Comparison of ENCODE assay signal across 14 cellular contexts in genomic region chr13:106103779-106104178, GRCh38.
A peak's percentile ranks its signal among the peaks of the same experiment; 100 is the strongest.
DNase-seq lines count a peak whose midpoint lies in the region; TF ChIP-seq lines count a peak whose summit lies in the region.
"Had no signal": no experiment of that assay in that cellular context is flagged by ENCODE, and none has a peak within 500 bp of the region (broad histone marks: within the 10 kb centered on the region; RNA-seq: fewer than 3 reads in every experiment).

No MANE protein-coding gene starts in this region.

- WGBS in neuronal stem cell (ENCODE audit: extremely low coverage in 2 of 2, insufficient read length in 2 of 2, insufficient replicate concordance in 1 of 2), 2 donors, result no CpG with 5 or more reads among the region's 10 CpGs
- 88 to 91% methylated on average over 10 of the region's 10 CpGs for WGBS in tibial nerve, 2 donors

- peak overlapping the region; percentile 21 for H2AK5ac ChIP-seq in neuronal stem cell (ENCODE audit: low read depth, low read length)

- H3K9me3 ChIP-seq in neuronal stem cell (replicated peaks in 1 of 2; ENCODE audit: control insufficient read depth in 2 of 2, insufficient read depth in 1 of 2, low read depth in 1 of 2, low read length in 2 of 2) (peaks cover 2 to 4% of the 10 kb centered on the region in 2 donors), tibial nerve (no peaks in the 10 kb centered on the region)

- no peak overlapping the region for H4K8ac ChIP-seq in neuronal stem cell (ENCODE audit: low read depth, low read length)

- no peak for TF ChIP-seq CTCF in NB4 (IDR thresholded peaks at IDR 0.05; ENCODE audit: low read depth, low read length)
- no peak for TF ChIP-seq CTCF in cardiac fibroblast (IDR thresholded peaks at IDR 0.05; ENCODE audit: low read depth, low read length)
- no peak for TF ChIP-seq CTCF in tibial nerve (IDR thresholded peaks at IDR 0.05)

- no peak overlapping the region for H3K27ac Mint-ChIP-seq in activated naive CD4-positive, alpha-beta T cell treated with anti-CD3 and anti-CD28 coated beads for 36 hours
- H3K27ac Mint-ChIP-seq: stimulated activated memory B cell treated with anti-CD40 and anti-IgM and Interleukin-4, amounts not matched to agents 10 μg/mL and 1 μg/mL and 100 μg/mL, for 72 hours had no signal

- no peak overlapping the region for H2BK15ac ChIP-seq in neuronal stem cell (ENCODE audit: low read length)

- H3K14ac ChIP-seq in neuronal stem cell (ENCODE audit: low read length), result no peak overlapping the region

- no peak overlapping the region for H3K23ac ChIP-seq in neuronal stem cell (ENCODE audit: low read depth, low read length, poor library complexity)

- H3K4ac ChIP-seq in neuronal stem cell (ENCODE audit: low read length), result no peak overlapping the region

- H3K9me3 Mint-ChIP-seq in activated naive CD4-positive, alpha-beta T cell treated with anti-CD3 and anti-CD28 coated beads for 36 hours, result no peaks in the 10 kb centered on the region
- H3K9me3 Mint-ChIP-seq: stimulated activated memory B cell treated with anti-CD40 and anti-IgM and Interleukin-4, amounts not matched to agents 10 μg/mL and 1 μg/mL and 100 μg/mL, for 72 hours had no signal

- H3K18ac ChIP-seq in neuronal stem cell (ENCODE audit: low read length), result peak overlapping the region; percentile 69

- H4K91ac ChIP-seq in neuronal stem cell (ENCODE audit: low read depth, low read length, poor library complexity), result no peak overlapping the region

- no peaks in the 10 kb centered on the region for H3K27me3 ChIP-seq in neuronal stem cell (ENCODE audit: control insufficient read depth in 3 of 3, insufficient read depth in 3 of 3, low read depth in 1 of 3, low read length in 3 of 3)
- H3K27me3 ChIP-seq in tibial nerve, result no peaks in the 10 kb centered on the region
- H3K27me3 ChIP-seq: BLaER1 treated with 17β-estradiol and CSF1 and Interleukin-3, amounts not matched to agents 10 nM and 100 nM had no signal

- no peak overlapping the region for H3K9ac ChIP-seq in neuronal stem cell (ENCODE audit: low read depth, low read length, poor library complexity)
- H3K9ac ChIP-seq: BLaER1 treated with 17β-estradiol and CSF1 and Interleukin-3, amounts not matched to agents 10 nM and 100 nM had no signal

- H3K4me3 ChIP-seq in NB4 (ENCODE audit: low read depth, low read length) (no peak overlapping the region), cardiac fibroblast (replicated peaks in 1 of 2; ENCODE audit: low read depth in 2 of 2, low read length in 2 of 2) (no peak overlapping the region), neuronal stem cell (ENCODE audit: low read length in 2 of 2) (no peak overlapping the region), tibial nerve (no peak overlapping the region)
- H3K4me3 ChIP-seq: BLaER1 treated with 17β-estradiol and CSF1 and Interleukin-3, amounts not matched to agents 10 nM and 100 nM had no signal

- H3K79me1 ChIP-seq in neuronal stem cell (ENCODE audit: low read depth, low read length), result no peaks in the 10 kb centered on the region

- H3K4me3 Mint-ChIP-seq in activated naive CD4-positive, alpha-beta T cell treated with anti-CD3 and anti-CD28 coated beads for 36 hours, result no peak overlapping the region
- H3K4me3 Mint-ChIP-seq: stimulated activated memory B cell treated with anti-CD40 and anti-IgM and Interleukin-4, amounts not matched to agents 10 μg/mL and 1 μg/mL and 100 μg/mL, for 72 hours had no signal

- peaks cover 26 to 36% of the 10 kb centered on the region in 2 donors for H3K4me1 ChIP-seq in neuronal stem cell (ENCODE audit: control insufficient read depth in 2 of 2, insufficient read depth in 1 of 2, low read depth in 1 of 2, low read length in 2 of 2)
- no peaks in the 10 kb centered on the region for H3K4me1 ChIP-seq in tibial nerve

- no peak overlapping the region for H3K4me2 ChIP-seq in neuronal stem cell (ENCODE audit: insufficient read depth, low read length, poor library complexity, severe bottlenecking)

- TF ChIP-seq POLR2A in NB4 (IDR thresholded peaks at IDR 0.05; ENCODE audit: extremely low read depth, insufficient read length) (no peak), tibial nerve (IDR thresholded peaks at IDR 0.05) (no peak)

- H3K36me3 Mint-ChIP-seq in activated naive CD4-positive, alpha-beta T cell treated with anti-CD3 and anti-CD28 coated beads for 36 hours (ENCODE audit: low read depth), result no peaks in the 10 kb centered on the region
- H3K36me3 Mint-ChIP-seq: stimulated activated memory B cell treated with anti-CD40 and anti-IgM and Interleukin-4, amounts not matched to agents 10 μg/mL and 1 μg/mL and 100 μg/mL, for 72 hours had no signal

- no peak for TF ChIP-seq EP300 in tibial nerve (IDR thresholded peaks at IDR 0.05)

- intact Hi-C loops in activated naive CD4-positive, alpha-beta T cell treated with anti-CD3 and anti-CD28 coated beads for 36 hours (cut with micrococcal nuclease), result no loop called here

- no peak overlapping the region for H2BK5ac ChIP-seq in neuronal stem cell (ENCODE audit: low read length)

- no peaks in the 10 kb centered on the region for H3K4me1 Mint-ChIP-seq in activated naive CD4-positive, alpha-beta T cell treated with anti-CD3 and anti-CD28 coated beads for 36 hours (ENCODE audit: low read depth)
- H3K4me1 Mint-ChIP-seq: stimulated activated memory B cell treated with anti-CD40 and anti-IgM and Interleukin-4, amounts not matched to agents 10 μg/mL and 1 μg/mL and 100 μg/mL, for 72 hours had no signal

- H3K27ac ChIP-seq in neuronal stem cell (replicated peaks; ENCODE audit: low read length) (peak overlapping the region; percentile 80), tibial nerve (no peak overlapping the region)
- H3K27ac ChIP-seq: BLaER1 treated with 17β-estradiol and CSF1 and Interleukin-3, amounts not matched to agents 10 nM and 100 nM had no signal

- H3K36me3 ChIP-seq in neuronal stem cell (replicated peaks in 1 of 2; ENCODE audit: control insufficient read depth in 2 of 2, insufficient read depth in 2 of 2, low read length in 2 of 2) (no peaks in the 10 kb centered on the region), tibial nerve (no peaks in the 10 kb centered on the region)
- H3K36me3 ChIP-seq: BLaER1 treated with 17β-estradiol and CSF1 and Interleukin-3, amounts not matched to agents 10 nM and 100 nM had no signal

- DNase-seq in EH (ENCODE audit: low read depth), result peak; percentile 97
- DNase-seq in NB4 (ENCODE audit: low read depth), result peak; percentile 8
- peak; percentile 69 to 88 for DNase-seq in cardiac fibroblast (ENCODE audit: low read depth in 2 of 2)
- DNase-seq in neuronal stem cell (ENCODE audit: low spot score), result no peak
- DNase-seq in tibial nerve (ENCODE audit: low spot score in 2 of 2), result no peak
- no peak for DNase-seq in activated naive CD4-positive, alpha-beta T cell treated with anti-CD3 and anti-CD28 coated beads for 36 hours
- DNase-seq in hypothalamus (lab: John Stamatoyannopoulos, UW), result no peak
- DNase-seq in activated T-cell treated with anti-CD3 and anti-CD28 coated beads, Interleukin-2, amount 50 U/mL, for 1 hour, result no peak
- DNase-seq: head of caudate nucleus; left ventricle myocardium superior; occipital lobe; stimulated activated CD4-positive, alpha-beta T cell treated with anti-CD3 and anti-CD28 coated beads, Interleukin-1b, Interleukin-23, amount 100 ng/mL, for 48 hours had no signal

- peaks cover 7% of the 10 kb centered on the region for H3K27me3 Mint-ChIP-seq in activated naive CD4-positive, alpha-beta T cell treated with anti-CD3 and anti-CD28 coated beads for 36 hours (ENCODE audit: low read depth)
- H3K27me3 Mint-ChIP-seq: stimulated activated memory B cell treated with anti-CD40 and anti-IgM and Interleukin-4, amounts not matched to agents 10 μg/mL and 1 μg/mL and 100 μg/mL, for 72 hours had no signal

- H2AFZ ChIP-seq in neuronal stem cell (ENCODE audit: low read length), result no peak overlapping the region

- H2BK12ac ChIP-seq in neuronal stem cell (ENCODE audit: low read length), result peak overlapping the region; percentile 8

- CTCF ChIA-PET in activated naive CD4-positive, alpha-beta T cell treated with anti-CD3 and anti-CD28 coated beads for 36 hours (lab: Charles Lee), result no interaction called here

- peak overlapping the region; percentile 33 for H2BK120ac ChIP-seq in neuronal stem cell (ENCODE audit: low read depth, low read length)

Comparison
In these comparisons a context has a peak if more than half of its experiments do, and no peak if none do; other contexts are left out.
1. DNase-seq: peak in EH (single experiment), NB4 (single experiment) and cardiac fibroblast (2 of 2); none in neuronal stem cell (single experiment), tibial nerve (0 of 2), activated naive CD4-positive, alpha-beta T cell treated with anti-CD3 and anti-CD28 coated beads for 36 hours (single experiment), hypothalamus (0 of 51) and activated T-cell treated with anti-CD3 and anti-CD28 coated beads, Interleukin-2, amount 50 U/mL, for 1 hour (single experiment).